Comparison of ENCODE assay signal across 8 cellular contexts in the genomic region with DNA sequence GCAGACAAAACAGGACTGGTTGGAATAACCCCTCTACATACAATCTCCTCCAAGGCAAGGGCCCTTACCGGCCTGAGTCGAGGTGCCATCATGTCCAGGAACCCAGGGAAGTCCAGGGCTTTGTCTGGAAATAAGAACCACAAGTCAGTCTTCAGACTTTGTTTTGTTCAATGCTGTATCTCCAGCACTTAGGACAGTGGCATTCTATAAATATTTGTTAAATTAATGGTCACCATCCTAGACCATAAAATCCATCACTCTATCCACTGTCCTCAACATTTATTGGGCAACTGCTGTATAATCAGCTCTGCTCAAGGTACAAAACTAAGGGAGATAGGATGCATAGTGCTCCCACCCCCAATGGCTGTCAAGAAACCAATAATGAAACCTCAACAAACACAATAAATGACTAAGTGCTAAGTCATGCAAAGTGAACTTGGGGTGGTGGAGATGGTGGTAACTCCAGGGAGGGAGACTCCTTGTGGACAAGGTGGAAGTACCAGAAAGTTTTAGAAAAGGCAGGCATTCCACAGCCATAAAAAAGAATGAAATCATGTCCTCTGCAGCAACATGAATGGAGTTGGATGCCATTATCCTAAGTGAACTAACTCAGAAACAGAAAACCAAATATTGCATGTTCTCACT. TPM values are rescaled to one million over a fixed set of nuclear protein-coding genes. Genes with fewer than 3 reads are reported as not detected.
DNase-seq lines count a peak whose midpoint lies in the region; ATAC-seq and TF ChIP-seq lines count a peak whose summit lies in the region.

No MANE protein-coding gene starts in this region.

- H3K9me3 ChIP-seq in T-helper 17 cell (ENCODE audit: control insufficient read depth, low read length, poor library complexity, severe bottlenecking) = no peaks in the 10 kb centered on the region

- ATAC-seq in GM18858 (IDR thresholded peaks at IDR 0.05; ENCODE audit: unreplicated experiment) (peak; percentile 77), HG03095 (IDR thresholded peaks at IDR 0.05; ENCODE audit: unreplicated experiment) (peak; percentile 43), T-helper 17 cell (no peak)

- in situ Hi-C loops in ACHN (cut with HindIII; ENCODE audit: low pct_ligation_motif_present, low pct_unique_long_range_greater_than_20kb, low sequenced_read_pairs) = no loop called here

- peak; percentile 20 for TF ChIP-seq CTCF in progenitor cell of endocrine pancreas (IDR thresholded peaks at IDR 0.05; ENCODE audit: unreplicated experiment)

- no peaks in the 10 kb centered on the region for H3K9me3 Mint-ChIP-seq in activated CD4-positive, alpha-beta memory T cell treated with anti-CD3 and anti-CD28 coated beads for 36 hours
- H3K9me3 Mint-ChIP-seq in progenitor cell of endocrine pancreas (ENCODE audit: low read depth) = no peaks in the 10 kb centered on the region
- no peaks in the 10 kb centered on the region for H3K9me3 Mint-ChIP-seq in immature natural killer cell

- CTCF ChIA-PET in activated CD4-positive, alpha-beta memory T cell treated with anti-CD3 and anti-CD28 coated beads for 36 hours (lab: Charles Lee) = interaction anchor here (0.6 to 3.8 kb wide), 13 partner anchors 8 to 326 kb away, joined by 3 to 44 read pairs (median 5); a partner anchor contains a TSS

- POLR2A ChIA-PET in activated CD4-positive, alpha-beta memory T cell treated with anti-CD3 and anti-CD28 coated beads for 36 hours (lab: Charles Lee) = interaction anchor here (2.8 kb wide), 1 partner anchor 9 kb away, joined by 11 read pairs; a partner anchor contains a TSS

- H3K4me3 Mint-ChIP-seq in activated CD4-positive, alpha-beta memory T cell treated with anti-CD3 and anti-CD28 coated beads for 36 hours = no peak overlapping the region
- no peak overlapping the region for H3K4me3 Mint-ChIP-seq in progenitor cell of endocrine pancreas (ENCODE audit: low read depth)
- no peak overlapping the region for H3K4me3 Mint-ChIP-seq in immature natural killer cell
- H3K4me3 Mint-ChIP-seq in T-helper 17 cell = no peak overlapping the region

- peaks cover 29% of the 10 kb centered on the region for H3K4me1 Mint-ChIP-seq in activated CD4-positive, alpha-beta memory T cell treated with anti-CD3 and anti-CD28 coated beads for 36 hours (ENCODE audit: low read depth)
- no peaks in the 10 kb centered on the region for H3K4me1 Mint-ChIP-seq in progenitor cell of endocrine pancreas (ENCODE audit: low read depth)
- peaks cover 10% of the 10 kb centered on the region in 2 donors for H3K4me1 Mint-ChIP-seq in immature natural killer cell
- peaks cover 25% of the 10 kb centered on the region for H3K4me1 Mint-ChIP-seq in T-helper 17 cell

- peak overlapping the region; percentile 40 for H3K27ac Mint-ChIP-seq in activated CD4-positive, alpha-beta memory T cell treated with anti-CD3 and anti-CD28 coated beads for 36 hours
- H3K27ac Mint-ChIP-seq in progenitor cell of endocrine pancreas (no peak overlapping the region), immature natural killer cell (peak overlapping the region in 3 of 6 donors; percentile 4 to 60 (median 28)), T-helper 17 cell (no peak overlapping the region)

- peaks cover 17% of the 10 kb centered on the region for H3K36me3 Mint-ChIP-seq in activated CD4-positive, alpha-beta memory T cell treated with anti-CD3 and anti-CD28 coated beads for 36 hours
- peaks cover 3% of the 10 kb centered on the region for H3K36me3 Mint-ChIP-seq in progenitor cell of endocrine pancreas (ENCODE audit: insufficient read depth)
- H3K36me3 Mint-ChIP-seq in immature natural killer cell = peaks cover 8 to 16% (median 8%) of the 10 kb centered on the region in 3 donors
- H3K36me3 Mint-ChIP-seq in T-helper 17 cell (ENCODE audit: low read depth) = peaks cover 8% of the 10 kb centered on the region

- intact Hi-C loops in activated CD4-positive, alpha-beta memory T cell treated with anti-CD3 and anti-CD28 coated beads for 36 hours (cut with micrococcal nuclease) = loop anchor here (1.0 kb wide), 1 partner anchor 10 kb away; a partner anchor contains a TSS

- no peaks in the 10 kb centered on the region for H3K27me3 Mint-ChIP-seq in activated CD4-positive, alpha-beta memory T cell treated with anti-CD3 and anti-CD28 coated beads for 36 hours
- H3K27me3 Mint-ChIP-seq in progenitor cell of endocrine pancreas (peaks cover 6% of the 10 kb centered on the region), immature natural killer cell (ENCODE audit: low read depth in 3 of 3) (peaks cover 0 to 9% (median 0%) of the 10 kb centered on the region in 3 donors), T-helper 17 cell (no peaks in the 10 kb centered on the region)

- DNase-seq in ACHN (peak; percentile 88), progenitor cell of endocrine pancreas (ENCODE audit: low spot score, unreplicated experiment) (no peak), immature natural killer cell (no peak), mesenteric fat pad (ENCODE audit: low spot score) (no peak), T-helper 17 cell (no peak)
- peak; percentile 35 for DNase-seq in activated CD4-positive, alpha-beta memory T cell treated with anti-CD3 and anti-CD28 coated beads for 36 hours

RNA-seq across cellular contexts. Expression of a gene that starts 5.0 kb away (rescaled TPM):
- 10 to 100 TPM; 17.8 to 17.9 TPM for total RNA-seq in activated CD4-positive, alpha-beta memory T cell treated with anti-CD3 and anti-CD28 coated beads for 36 hours
- total RNA-seq in progenitor cell of endocrine pancreas (5.2 and 6.7 TPM in 2 replicates), mesenteric fat pad (1.5 TPM), T-helper 17 cell (10 to 100 TPM; 17.2 to 17.8 TPM)
- 1 to 10 TPM; 1.0 to 3.1 (median 1.5) TPM for polyA plus RNA-seq in immature natural killer cell

RNA-seq across cellular contexts. Expression of a gene that starts 5.1 kb away (rescaled TPM):
- total RNA-seq in activated CD4-positive, alpha-beta memory T cell treated with anti-CD3 and anti-CD28 coated beads for 36 hours = 10 to 100 TPM; 65.2 to 71.5 TPM
- total RNA-seq in progenitor cell of endocrine pancreas (101 and 103 TPM in 2 replicates), mesenteric fat pad (39.3 TPM), T-helper 17 cell (10 to 100 TPM; 67.7 to 79.2 TPM)
- polyA plus RNA-seq in immature natural killer cell = 100 to 1,000 TPM in 1 of 3 donors, 10 to 100 TPM in 2; 71.5 to 140 (median 80.6) TPM

RNA-seq across cellular contexts. Expression of a gene that starts 9.5 kb away (rescaled TPM):
- 10 to 100 TPM; 40.1 to 46.0 TPM for total RNA-seq in activated CD4-positive, alpha-beta memory T cell treated with anti-CD3 and anti-CD28 coated beads for 36 hours
- total RNA-seq in progenitor cell of endocrine pancreas = 27.7 and 30.7 TPM in 2 replicates
- polyA plus RNA-seq in immature natural killer cell = 10 to 100 TPM in 2 of 3 donors, 1 to 10 TPM in 1; 5.9 to 14.7 (median 10.9) TPM
- total RNA-seq in mesenteric fat pad = 11.5 TPM
- total RNA-seq in T-helper 17 cell = 10 to 100 TPM; 77.6 to 82.2 TPM

RNA-seq across cellular contexts. Expression of a gene that starts 23.0 kb away (rescaled TPM):
- total RNA-seq in activated CD4-positive, alpha-beta memory T cell treated with anti-CD3 and anti-CD28 coated beads for 36 hours = 100 to 1,000 TPM; 225 to 227 TPM
- 63.5 and 74.3 TPM in 2 replicates for total RNA-seq in progenitor cell of endocrine pancreas
- polyA plus RNA-seq in immature natural killer cell = 100 to 1,000 TPM; 108 to 187 (median 123) TPM
- 49.5 TPM for total RNA-seq in mesenteric fat pad
- total RNA-seq in T-helper 17 cell = 100 to 1,000 TPM; 256 to 327 TPM

RNA-seq across cellular contexts. Expression of a gene that starts 40.3 kb away (rescaled TPM):
- total RNA-seq in activated CD4-positive, alpha-beta memory T cell treated with anti-CD3 and anti-CD28 coated beads for 36 hours = 1 to 10 TPM; 5.1 to 5.2 TPM
- total RNA-seq in progenitor cell of endocrine pancreas (6.2 and 6.4 TPM in 2 replicates), mesenteric fat pad (24.2 TPM), T-helper 17 cell (1 to 10 TPM; 1.3 to 3.2 TPM)
- 1 to 10 TPM in 1 of 3 donors, under 1 TPM in 1, not detected in 1; 0.68 to 1.3 TPM for polyA plus RNA-seq in immature natural killer cell

Comparison
In these comparisons a context has a peak if more than half of its experiments do, and no peak if none do; other contexts are left out.
1. DNase-seq: peak in ACHN (single experiment) and activated CD4-positive, alpha-beta memory T cell treated with anti-CD3 and anti-CD28 coated beads for 36 hours (single experiment); none in progenitor cell of endocrine pancreas (single experiment), immature natural killer cell (0 of 3), mesenteric fat pad (single experiment) and T-helper 17 cell (0 of 3).